Comparison of ENCODE assay signal across 15 cellular contexts in the genomic region with DNA sequence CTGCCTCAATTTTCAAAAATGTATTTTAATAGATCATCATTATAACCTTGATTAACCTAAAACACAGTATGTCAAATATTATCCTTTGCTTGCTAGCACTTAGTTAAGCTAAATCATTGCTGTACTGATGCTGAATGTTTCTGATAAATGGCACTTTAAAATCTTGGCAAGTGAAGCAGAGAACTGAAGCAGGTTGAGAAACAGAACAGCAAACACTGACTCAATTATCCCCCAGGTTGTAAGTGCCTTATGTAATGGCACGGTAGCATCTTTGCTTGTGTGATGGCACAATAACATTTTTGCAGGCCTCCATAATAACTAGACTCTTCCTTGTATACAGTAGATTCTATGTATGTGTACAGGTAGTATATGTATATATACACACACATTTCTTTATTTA. TPM values are rescaled to one million over a fixed set of nuclear protein-coding genes. Genes with fewer than 3 reads are reported as not detected.
DNase-seq lines count a peak whose midpoint lies in the region; ATAC-seq and TF ChIP-seq lines count a peak whose summit lies in the region.
"Had no signal": no experiment of that assay in that cellular context is flagged by ENCODE, and none has a peak within 500 bp of the region (broad histone marks: within the 10 kb centered on the region; RNA-seq: fewer than 3 reads in every experiment).

No MANE protein-coding gene starts in this region.

- no peaks in the 10 kb centered on the region for H3K27me3 Mint-ChIP-seq in activated naive CD4-positive, alpha-beta T cell treated with anti-CD3 and anti-CD28 coated beads, Interleukin-2, amount 50 U/mL, for 24 hours
- H3K27me3 Mint-ChIP-seq in T-cell, result no peaks in the 10 kb centered on the region
- H3K27me3 Mint-ChIP-seq in activated CD8-positive, alpha-beta memory T cell treated with anti-CD3 and anti-CD28 coated beads, Interleukin-2, amount 10 ng/mL, durations not matched to agents 7 days and 5 days, result no peaks in the 10 kb centered on the region

- H3K4me1 ChIP-seq in upper lobe of right lung, result peaks cover 5% of the 10 kb centered on the region

- POLR2A ChIA-PET in T-cell (lab: Charles Lee), result interaction anchor here (0.5 to 1.2 kb wide), 3 partner anchors 76 to 101 kb away, joined by 3 read pairs; no protein-coding TSS in a partner anchor

- ATAC-seq in T-cell (replicated peaks in 1 of 4) (no peak), upper lobe of right lung (peak; percentile 39), GM19395 (IDR thresholded peaks at IDR 0.05; ENCODE audit: unreplicated experiment) (no peak)
- no peak for ATAC-seq in activated CD8-positive, alpha-beta memory T cell treated with anti-CD3 and anti-CD28 coated beads, Interleukin-2, amount 10 ng/mL, durations not matched to agents 7 days and 5 days

- H3K9me3 Mint-ChIP-seq in activated naive CD4-positive, alpha-beta T cell treated with anti-CD3 and anti-CD28 coated beads, Interleukin-2, amount 50 U/mL, for 24 hours, result no peaks in the 10 kb centered on the region
- no peaks in the 10 kb centered on the region for H3K9me3 Mint-ChIP-seq in T-cell
- H3K9me3 Mint-ChIP-seq in activated CD8-positive, alpha-beta memory T cell treated with anti-CD3 and anti-CD28 coated beads, Interleukin-2, amount 10 ng/mL, durations not matched to agents 7 days and 5 days (ENCODE audit: low read depth), result no peaks in the 10 kb centered on the region

- H3K4me3 ChIP-seq in upper lobe of right lung, result no peak overlapping the region
- H3K4me3 ChIP-seq: GM12878, GM23248 had no signal

- no peak overlapping the region for H3K4me3 Mint-ChIP-seq in activated naive CD4-positive, alpha-beta T cell treated with anti-CD3 and anti-CD28 coated beads, Interleukin-2, amount 50 U/mL, for 24 hours
- no peak overlapping the region for H3K4me3 Mint-ChIP-seq in T-cell
- no peak overlapping the region for H3K4me3 Mint-ChIP-seq in activated CD8-positive, alpha-beta memory T cell treated with anti-CD3 and anti-CD28 coated beads, Interleukin-2, amount 10 ng/mL, durations not matched to agents 7 days and 5 days

- intact Hi-C loops in upper lobe of right lung (cut with DNase I), result no loop called here

- CTCF ChIA-PET in T-cell (lab: Charles Lee), result interaction anchor here (0.9 to 8.8 kb wide), 21 partner anchors 8 to 121 kb away, joined by 3 to 99 read pairs (median 7); no protein-coding TSS in a partner anchor
- CTCF ChIA-PET in activated CD8-positive, alpha-beta memory T cell treated with anti-CD3 and anti-CD28 coated beads, Interleukin-2, amount 10 ng/mL, durations not matched to agents 7 days and 5 days (lab: Charles Lee), result interaction anchor here (0.6 to 3.3 kb wide), 9 partner anchors 12 to 1439 kb away, joined by 3 to 26 read pairs (median 6); no protein-coding TSS in a partner anchor

- DNase-seq in NCI-H2171 treated with DMSO at 0.1 percent for 48 hours (lab: John Stamatoyannopoulos, UW) (peak; percentile 10), NCI-H2171 (lab: John Stamatoyannopoulos, UW) (no peak), T-cell (no peak), upper lobe of right lung (no peak)
- DNase-seq in activated naive CD4-positive, alpha-beta T cell treated with anti-CD3 and anti-CD28 coated beads, Interleukin-2, amount 50 U/mL, for 16 hours, result no peak
- DNase-seq in activated CD8-positive, alpha-beta memory T cell treated with anti-CD3 and anti-CD28 coated beads, Interleukin-2, amount 10 ng/mL, durations not matched to agents 7 days and 5 days, result no peak
- DNase-seq: NCI-H1417 treated with DMSO at 0.1 percent for 48 hours; NK-92 treated with Interleukin-12 subunit alpha and Interleukin-12 subunit beta, amount 100 ng/mL, for 24 hours; SHP77 treated with DMSO at 0.1 percent for 48 hours had no signal

- H3K36me3 Mint-ChIP-seq in activated naive CD4-positive, alpha-beta T cell treated with anti-CD3 and anti-CD28 coated beads, Interleukin-2, amount 50 U/mL, for 24 hours, result peaks cover 15% of the 10 kb centered on the region
- peaks cover 37% of the 10 kb centered on the region for H3K36me3 Mint-ChIP-seq in T-cell
- peaks cover 47% of the 10 kb centered on the region for H3K36me3 Mint-ChIP-seq in activated CD8-positive, alpha-beta memory T cell treated with anti-CD3 and anti-CD28 coated beads, Interleukin-2, amount 10 ng/mL, durations not matched to agents 7 days and 5 days

- peaks cover 93% of the 10 kb centered on the region for H3K4me1 Mint-ChIP-seq in activated naive CD4-positive, alpha-beta T cell treated with anti-CD3 and anti-CD28 coated beads, Interleukin-2, amount 50 U/mL, for 24 hours
- H3K4me1 Mint-ChIP-seq in T-cell, result peaks cover 89 to 93% (median 90%) of the 10 kb centered on the region in 3 donors
- H3K4me1 Mint-ChIP-seq in activated CD8-positive, alpha-beta memory T cell treated with anti-CD3 and anti-CD28 coated beads, Interleukin-2, amount 10 ng/mL, durations not matched to agents 7 days and 5 days, result peaks cover 45% of the 10 kb centered on the region

- H3K27ac ChIP-seq in upper lobe of right lung, result no peak overlapping the region
- H3K27ac ChIP-seq: GM23248 had no signal

- H3K27me3 ChIP-seq in upper lobe of right lung, result no peaks in the 10 kb centered on the region

- H3K9me3 ChIP-seq in upper lobe of right lung, result no peaks in the 10 kb centered on the region

- H3K27ac Mint-ChIP-seq in activated naive CD4-positive, alpha-beta T cell treated with anti-CD3 and anti-CD28 coated beads, Interleukin-2, amount 50 U/mL, for 24 hours, result peak overlapping the region; percentile 87
- peak overlapping the region; percentile 29 to 37 for H3K27ac Mint-ChIP-seq in T-cell
- H3K27ac Mint-ChIP-seq in activated CD8-positive, alpha-beta memory T cell treated with anti-CD3 and anti-CD28 coated beads, Interleukin-2, amount 10 ng/mL, durations not matched to agents 7 days and 5 days, result no peak overlapping the region

- no peaks in the 10 kb centered on the region for H3K36me3 ChIP-seq in upper lobe of right lung

- TF ChIP-seq CTCF in upper lobe of right lung (IDR thresholded peaks at IDR 0.05), result no peak

RNA-seq across cellular contexts. Expression of a gene that starts 33.8 kb away (rescaled TPM):
- total RNA-seq in T-cell (100 to 1,000 TPM; 154 to 271 (median 188) TPM), upper lobe of right lung (19.2 TPM)
- total RNA-seq in activated CD8-positive, alpha-beta memory T cell treated with anti-CD3 and anti-CD28 coated beads, Interleukin-2, amount 10 ng/mL, durations not matched to agents 7 days and 5 days, result 100 to 1,000 TPM; 101 to 152 TPM
- total RNA-seq: A172, GM23248, HT-29 had no signal
